Comparison of ENCODE assay signal across 1 cellular context in the genomic region with DNA sequence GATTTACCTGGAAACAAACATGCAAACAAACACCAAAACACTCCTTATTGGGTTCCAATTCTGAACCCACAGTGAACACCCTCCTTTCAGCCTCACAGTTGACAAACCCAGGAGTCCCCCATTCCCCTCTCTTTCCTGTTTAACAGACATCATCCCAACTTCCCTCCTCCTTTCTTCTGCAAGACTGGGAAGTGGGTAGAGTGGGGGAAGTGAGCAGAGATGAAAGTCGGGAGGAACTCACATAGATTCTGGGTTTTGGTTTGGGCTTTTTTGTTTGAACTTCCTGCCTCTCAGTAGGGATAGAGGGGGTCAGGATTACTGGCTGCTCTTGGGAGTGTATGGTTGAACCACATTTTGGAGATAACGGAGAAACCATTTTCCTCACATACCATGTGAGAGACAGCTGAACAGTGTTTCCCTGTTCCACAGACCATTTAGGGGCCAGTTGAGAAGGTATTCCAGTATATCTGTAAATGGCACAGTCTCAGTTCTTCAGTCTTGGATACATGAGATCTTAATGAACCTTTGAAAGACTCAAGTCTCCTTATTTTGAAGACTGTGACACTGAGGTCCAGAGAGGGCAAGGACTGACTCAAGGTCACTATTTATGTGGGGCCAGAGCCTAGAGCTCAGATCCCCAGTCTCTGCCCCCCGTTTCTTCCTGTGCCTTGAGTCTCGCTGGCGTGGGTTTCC.
TF ChIP-seq lines count a peak whose summit lies in the region.

No MANE protein-coding gene starts in this region.

TF ChIP-seq in SK-N-SH treated with all-trans-retinoic acid at 6 μM for 48 hours, 23 proteins besides CTCF, POLR2A, EP300 and RAD21 (continued from another document):
- no peak for TF ChIP-seq ARNTL (CRISPR knock-in tag; IDR thresholded peaks at IDR 0.05; ENCODE audit: borderline replicate concordance, low read depth)
- TF ChIP-seq CSDC2 (CRISPR knock-in tag; IDR thresholded peaks at IDR 0.05) = no peak
- TF ChIP-seq SNAI2 (CRISPR knock-in tag; IDR thresholded peaks at IDR 0.05) = no peak
- TF ChIP-seq, protein P1, sequence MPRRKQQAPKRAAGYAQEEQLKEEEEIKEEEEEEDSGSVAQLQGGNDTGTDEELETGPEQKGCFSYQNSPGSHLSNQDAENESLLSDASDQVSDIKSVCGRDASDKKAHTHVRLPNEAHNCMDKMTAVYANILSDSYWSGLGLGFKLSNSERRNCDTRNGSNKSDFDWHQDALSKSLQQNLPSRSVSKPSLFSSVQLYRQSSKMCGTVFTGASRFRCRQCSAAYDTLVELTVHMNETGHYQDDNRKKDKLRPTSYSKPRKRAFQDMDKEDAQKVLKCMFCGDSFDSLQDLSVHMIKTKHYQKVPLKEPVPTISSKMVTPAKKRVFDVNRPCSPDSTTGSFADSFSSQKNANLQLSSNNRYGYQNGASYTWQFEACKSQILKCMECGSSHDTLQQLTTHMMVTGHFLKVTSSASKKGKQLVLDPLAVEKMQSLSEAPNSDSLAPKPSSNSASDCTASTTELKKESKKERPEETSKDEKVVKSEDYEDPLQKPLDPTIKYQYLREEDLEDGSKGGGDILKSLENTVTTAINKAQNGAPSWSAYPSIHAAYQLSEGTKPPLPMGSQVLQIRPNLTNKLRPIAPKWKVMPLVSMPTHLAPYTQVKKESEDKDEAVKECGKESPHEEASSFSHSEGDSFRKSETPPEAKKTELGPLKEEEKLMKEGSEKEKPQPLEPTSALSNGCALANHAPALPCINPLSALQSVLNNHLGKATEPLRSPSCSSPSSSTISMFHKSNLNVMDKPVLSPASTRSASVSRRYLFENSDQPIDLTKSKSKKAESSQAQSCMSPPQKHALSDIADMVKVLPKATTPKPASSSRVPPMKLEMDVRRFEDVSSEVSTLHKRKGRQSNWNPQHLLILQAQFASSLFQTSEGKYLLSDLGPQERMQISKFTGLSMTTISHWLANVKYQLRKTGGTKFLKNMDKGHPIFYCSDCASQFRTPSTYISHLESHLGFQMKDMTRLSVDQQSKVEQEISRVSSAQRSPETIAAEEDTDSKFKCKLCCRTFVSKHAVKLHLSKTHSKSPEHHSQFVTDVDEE (CRISPR knock-in tag; IDR thresholded peaks at IDR 0.05) = no peak
- no peak for TF ChIP-seq ZFP30 (CRISPR knock-in tag; IDR thresholded peaks at IDR 0.05)
- TF ChIP-seq ZNF70 (CRISPR knock-in tag; IDR thresholded peaks at IDR 0.05) = no peak
